Comparison of ENCODE assay signal across 8 cellular contexts in genomic region chr6:33091957-33092356, GRCh38. TPM values are rescaled to one million over a fixed set of nuclear protein-coding genes. Genes with fewer than 3 reads are reported as not detected.
DNase-seq lines count a peak whose midpoint lies in the region; ATAC-seq and TF ChIP-seq lines count a peak whose summit lies in the region.

No MANE protein-coding gene starts in this region.

- no peak overlapping the region for H3K9ac ChIP-seq in SU-DHL-6 (ENCODE audit: low read length)

- H3K4me3 ChIP-seq in SU-DHL-6 (ENCODE audit: insufficient read depth, low read length, poor library complexity, severe bottlenecking) (no peak overlapping the region), lung (no peak overlapping the region)

- H3K79me2 ChIP-seq in SU-DHL-6 (ENCODE audit: insufficient read depth, low read length): no peaks in the 10 kb centered on the region

- H3K4me3 Mint-ChIP-seq in activated naive CD8-positive, alpha-beta T cell treated with anti-CD3 and anti-CD28 coated beads, Interleukin-2, amount 50 U/mL, for 24 hours: no peak overlapping the region
- H3K4me3 Mint-ChIP-seq in type B pancreatic cell: no peak overlapping the region

- no peaks in the 10 kb centered on the region for H3F3A ChIP-seq in SU-DHL-6 (ENCODE audit: insufficient read depth)

- peak; percentile 75 for DNase-seq in activated naive CD8-positive, alpha-beta T cell treated with anti-CD3 and anti-CD28 coated beads, Interleukin-2, amount 50 U/mL, for 24 hours
- no peak for DNase-seq in lung (ENCODE audit: low spot score)
- DNase-seq in type B pancreatic cell (ENCODE audit: extremely low spot score, unreplicated experiment): no peak
- DNase-seq in DMS114 treated with DMSO at 0.1 percent for 48 hours (lab: John Stamatoyannopoulos, UW; ENCODE audit: unreplicated experiment): no peak
- no peak for DNase-seq in DMS79 treated with DMSO at 0.1 percent for 48 hours (lab: John Stamatoyannopoulos, UW)

- 43 to 49% methylated on average over 9 of the region's 9 CpGs for WGBS in lung, 2 donors

- TF ChIP-seq CTCF in GM12874 (IDR thresholded peaks at IDR 0.05; ENCODE audit: insufficient read depth, low read depth, low read length) (peak; percentile 91), SU-DHL-6 (IDR thresholded peaks at IDR 0.05; ENCODE audit: insufficient read depth, low read length, poor library complexity, severe bottlenecking) (peak; percentile 98), lung (IDR thresholded peaks at IDR 0.05; ENCODE audit: control extremely low read depth, extremely low read depth) (peak; percentile 69), type B pancreatic cell (conservative IDR thresholded peaks at IDR 0.05) (peak; percentile 49)

- H3K9me2 ChIP-seq in SU-DHL-6 (replicated peaks; ENCODE audit: insufficient read depth, low read length): no peaks in the 10 kb centered on the region

- H3K9me3 Mint-ChIP-seq in activated naive CD8-positive, alpha-beta T cell treated with anti-CD3 and anti-CD28 coated beads, Interleukin-2, amount 50 U/mL, for 24 hours: no peaks in the 10 kb centered on the region
- H3K9me3 Mint-ChIP-seq in type B pancreatic cell: no peaks in the 10 kb centered on the region

- peak overlapping the region; percentile 75 for H2AFZ ChIP-seq in SU-DHL-6 (ENCODE audit: low read depth, low read length, severe bottlenecking)

- H3K27ac ChIP-seq in SU-DHL-6 (ENCODE audit: low read depth, low read length): no peak overlapping the region
- H3K27ac ChIP-seq in lung (ENCODE audit: low read depth in 1 of 2, low read length in 1 of 2): no peak overlapping the region

- H3K27ac Mint-ChIP-seq in activated naive CD8-positive, alpha-beta T cell treated with anti-CD3 and anti-CD28 coated beads, Interleukin-2, amount 50 U/mL, for 24 hours: no peak overlapping the region
- H3K27ac Mint-ChIP-seq in type B pancreatic cell: no peak overlapping the region

- no peaks in the 10 kb centered on the region for H3K27me3 ChIP-seq in SU-DHL-6 (ENCODE audit: low read length)
- no peaks in the 10 kb centered on the region for H3K27me3 ChIP-seq in lung (ENCODE audit: control insufficient read depth, insufficient read depth)

- H3K36me3 ChIP-seq in SU-DHL-6 (ENCODE audit: low read length): 0 out of 2 replicates have a peak, but pooled peaks cover 11% of the 10 kb centered on the region
- H3K36me3 ChIP-seq in lung (ENCODE audit: control insufficient read depth in 2 of 2, insufficient read depth in 2 of 2, low read length in 2 of 2): no peaks in the 10 kb centered on the region

- H4K20me1 ChIP-seq in SU-DHL-6 (ENCODE audit: low read depth, low read length): no peaks in the 10 kb centered on the region

- no peaks in the 10 kb centered on the region for H3K4me1 Mint-ChIP-seq in activated naive CD8-positive, alpha-beta T cell treated with anti-CD3 and anti-CD28 coated beads, Interleukin-2, amount 50 U/mL, for 24 hours
- no peaks in the 10 kb centered on the region for H3K4me1 Mint-ChIP-seq in type B pancreatic cell (ENCODE audit: unreplicated experiment)

- H3K9me3 ChIP-seq in SU-DHL-6 (ENCODE audit: insufficient read depth, low read length) (no peaks in the 10 kb centered on the region), lung (ENCODE audit: control insufficient read depth in 2 of 2, insufficient read depth in 1 of 2, low read length in 1 of 2) (no peaks in the 10 kb centered on the region)

- peak; percentile 94 for ATAC-seq in activated naive CD8-positive, alpha-beta T cell treated with anti-CD3 and anti-CD28 coated beads, Interleukin-2, amount 50 U/mL, for 24 hours
- ATAC-seq in lung (ENCODE audit: insufficient read depth, low FRiP score) (no peak), HG02938 (IDR thresholded peaks at IDR 0.05; ENCODE audit: unreplicated experiment) (no peak)

- H3K27me3 Mint-ChIP-seq in activated naive CD8-positive, alpha-beta T cell treated with anti-CD3 and anti-CD28 coated beads, Interleukin-2, amount 50 U/mL, for 24 hours: peaks cover 7% of the 10 kb centered on the region
- H3K27me3 Mint-ChIP-seq in type B pancreatic cell: peaks cover 14% of the 10 kb centered on the region

- no peaks in the 10 kb centered on the region for H3K36me3 Mint-ChIP-seq in activated naive CD8-positive, alpha-beta T cell treated with anti-CD3 and anti-CD28 coated beads, Interleukin-2, amount 50 U/mL, for 24 hours (ENCODE audit: low read depth)
- H3K36me3 Mint-ChIP-seq in type B pancreatic cell: no peaks in the 10 kb centered on the region

- no peak overlapping the region for H3K4me2 ChIP-seq in SU-DHL-6 (ENCODE audit: low read depth, low read length, poor library complexity, severe bottlenecking)

- no peaks in the 10 kb centered on the region for H3K4me1 ChIP-seq in lung (ENCODE audit: control insufficient read depth in 2 of 2, insufficient read depth in 2 of 2, low read length in 2 of 2)

RNA-seq across cellular contexts. Expression of gene HLA-DPB1, which starts 16.2 kb away (rescaled TPM):
- total RNA-seq in lung: 100 to 1,000 TPM in 1 of 2 donors, 10 to 100 TPM in 1; 69.8 to 235 TPM
- 100 to 1,000 TPM; 170 to 240 TPM for polyA plus RNA-seq in lung
- 10.9 and 27.3 TPM in 2 replicates for total RNA-seq in type B pancreatic cell (ENCODE audit: low replicate concordance)

RNA-seq across cellular contexts. Expression of gene HLA-DPA1, which starts 18.5 kb away (rescaled TPM):
- total RNA-seq in lung (100 to 1,000 TPM in 1 of 2 donors, 10 to 100 TPM in 1; 96.2 to 321 TPM), type B pancreatic cell (ENCODE audit: low replicate concordance) (1.3 and 2.6 TPM in 2 replicates)
- 100 to 1,000 TPM; 105 to 184 TPM for polyA plus RNA-seq in lung

Comparison
In these comparisons a context has a peak if more than half of its experiments do, and no peak if none do; other contexts are left out.
1. RNA of gene HLA-DPA1, which starts 18.5 kb away (total RNA-seq): 96.2 to 321 TPM in lung; 1.3 to 2.6 TPM in type B pancreatic cell; every median in the first group is over 10 times any median in the second.
2. Peak in every context shown above with its lines, with median percentiles within 50 percentile points of each other: CTCF ChIP-seq.